ENCODE assay signal across 9 cellular contexts in the genomic region with DNA sequence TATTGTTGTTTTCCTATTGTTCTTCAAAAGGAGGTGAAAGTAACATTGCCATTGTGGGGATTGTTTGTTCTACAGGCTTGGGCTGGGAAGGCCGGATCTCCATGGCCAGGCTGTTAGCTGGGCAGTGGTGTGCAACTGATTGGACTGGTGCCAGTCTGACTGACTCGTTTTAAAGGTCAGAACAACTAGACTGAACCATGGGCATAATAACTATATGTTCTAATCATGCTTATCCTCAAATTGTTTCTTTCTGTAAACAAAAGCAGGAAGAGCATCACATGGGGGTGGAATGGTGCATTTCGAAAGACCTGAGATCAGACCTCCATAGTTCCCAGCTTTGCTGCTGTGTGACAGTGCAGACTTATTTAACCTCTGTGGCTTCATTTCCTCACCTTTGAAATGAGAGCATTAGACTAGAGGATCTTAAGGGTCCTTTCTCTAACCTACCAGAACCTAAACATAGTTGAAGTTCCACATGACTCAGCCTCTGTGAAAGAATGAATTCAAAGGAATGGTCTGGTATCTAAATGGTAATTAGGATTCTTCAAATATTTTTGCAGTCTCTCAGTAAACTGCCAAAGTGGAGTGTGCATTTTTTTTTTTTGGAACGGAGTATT.
DNase-seq lines count a peak whose midpoint lies in the region; ATAC-seq and TF ChIP-seq lines count a peak whose summit lies in the region.
"Had no signal": no experiment of that assay in that cellular context is flagged by ENCODE, and none has a peak within 500 bp of the region (broad histone marks: within the 10 kb centered on the region; RNA-seq: fewer than 3 reads in every experiment).

No MANE protein-coding gene starts in this region.

- H3K4me3 Mint-ChIP-seq in nephron progenitor cell: no peak overlapping the region
- H3K4me3 Mint-ChIP-seq in stimulated activated naive B cell treated with anti-CD40 and anti-IgM and Interleukin-4, amounts not matched to agents 10 μg/mL and 1 μg/mL and 100 μg/mL, for 72 hours: no peak overlapping the region

- intact Hi-C loops in sciatic nerve (cut with DNase I): no loop called here

- TF ChIP-seq CTCF in epithelial cell of esophagus (IDR thresholded peaks at IDR 0.05; ENCODE audit: insufficient read depth, low read depth, low read length, missing control alignments) (no peak), nephron progenitor cell (IDR thresholded peaks at IDR 0.05) (no peak)

- peaks cover 9% of the 10 kb centered on the region for H3K36me3 Mint-ChIP-seq in nephron progenitor cell (ENCODE audit: low read depth)
- peaks cover 2 to 6% of the 10 kb centered on the region in 2 donors for H3K36me3 Mint-ChIP-seq in stimulated activated naive B cell treated with anti-CD40 and anti-IgM and Interleukin-4, amounts not matched to agents 10 μg/mL and 1 μg/mL and 100 μg/mL, for 72 hours

- DNase-seq in DMS53 (lab: John Stamatoyannopoulos, UW) (peak; percentile 76), NCI-H2029 treated with DMSO at 0.1 percent for 48 hours (lab: John Stamatoyannopoulos, UW) (peak; percentile 22), epithelial cell of esophagus (ENCODE audit: low read depth) (peak; percentile 22), nephron progenitor cell (no peak), sciatic nerve (ENCODE audit: low spot score) (no peak)
- DNase-seq in activated effector memory CD4-positive, alpha-beta T cell treated with anti-CD3 and anti-CD28 coated beads, Interleukin-2, amount 50 U/mL, for 16 hours: no peak
- no peak for DNase-seq in stimulated activated naive B cell treated with anti-CD40 and anti-IgM and Interleukin-4, amounts not matched to agents 10 μg/mL and 1 μg/mL and 100 μg/mL, for 72 hours

- H3K4me3 ChIP-seq in epithelial cell of esophagus (ENCODE audit: low read length): no peak overlapping the region
- H3K4me3 ChIP-seq: Peyer's patch had no signal

- H3K4me1 Mint-ChIP-seq in nephron progenitor cell: peaks cover 25% of the 10 kb centered on the region
- no peaks in the 10 kb centered on the region for H3K4me1 Mint-ChIP-seq in stimulated activated naive B cell treated with anti-CD40 and anti-IgM and Interleukin-4, amounts not matched to agents 10 μg/mL and 1 μg/mL and 100 μg/mL, for 72 hours

- peaks cover 9% of the 10 kb centered on the region for H3K9me3 Mint-ChIP-seq in nephron progenitor cell
- H3K9me3 Mint-ChIP-seq in stimulated activated naive B cell treated with anti-CD40 and anti-IgM and Interleukin-4, amounts not matched to agents 10 μg/mL and 1 μg/mL and 100 μg/mL, for 72 hours: no peaks in the 10 kb centered on the region

- H3K27me3 Mint-ChIP-seq in nephron progenitor cell (ENCODE audit: low read depth, poor library complexity): no peaks in the 10 kb centered on the region
- no peaks in the 10 kb centered on the region for H3K27me3 Mint-ChIP-seq in stimulated activated naive B cell treated with anti-CD40 and anti-IgM and Interleukin-4, amounts not matched to agents 10 μg/mL and 1 μg/mL and 100 μg/mL, for 72 hours

- ATAC-seq in stimulated activated naive B cell treated with anti-CD40 and anti-IgM and Interleukin-4, amounts not matched to agents 10 μg/mL and 1 μg/mL and 100 μg/mL, for 72 hours (replicated peaks): no peak
- ATAC-seq in HG02759 (IDR thresholded peaks at IDR 0.05; ENCODE audit: unreplicated experiment) (no peak), sciatic nerve (no peak)

- peak overlapping the region; percentile 95 for H3K27ac Mint-ChIP-seq in nephron progenitor cell
- no peak overlapping the region for H3K27ac Mint-ChIP-seq in stimulated activated naive B cell treated with anti-CD40 and anti-IgM and Interleukin-4, amounts not matched to agents 10 μg/mL and 1 μg/mL and 100 μg/mL, for 72 hours

Comparison
In these comparisons a context has a peak if more than half of its experiments do, and no peak if none do; other contexts are left out.
1. DNase-seq: peak in DMS53 (single experiment), NCI-H2029 treated with DMSO at 0.1 percent for 48 hours (single experiment) and epithelial cell of esophagus (single experiment); none in nephron progenitor cell (single experiment), activated effector memory CD4-positive, alpha-beta T cell treated with anti-CD3 and anti-CD28 coated beads, Interleukin-2, amount 50 U/mL, for 16 hours (single experiment), stimulated activated naive B cell treated with anti-CD40 and anti-IgM and Interleukin-4, amounts not matched to agents 10 μg/mL and 1 μg/mL and 100 μg/mL, for 72 hours (single experiment) and sciatic nerve (single experiment).